Comparison of ENCODE assay signal across 26 cellular contexts in the genomic region with DNA sequence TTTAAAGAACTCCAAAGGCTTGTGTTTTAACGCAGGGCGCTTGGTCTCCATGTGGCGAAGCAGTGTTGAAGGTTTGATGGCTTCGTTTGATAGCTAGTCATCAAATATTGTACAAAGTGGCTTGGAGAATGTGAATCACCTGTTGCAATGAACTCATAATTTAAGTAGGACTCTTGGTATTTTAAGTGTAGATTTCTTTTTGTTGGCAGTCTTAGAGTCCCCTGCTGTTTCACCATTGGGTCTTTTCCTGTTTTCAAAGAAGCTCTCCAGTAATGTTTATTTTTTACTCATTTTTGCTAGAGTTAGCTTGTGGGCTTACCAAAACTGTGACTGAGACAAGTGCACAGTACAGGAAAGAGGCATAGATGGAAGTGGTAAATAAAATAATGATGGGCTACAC. TPM values are rescaled to one million over a fixed set of nuclear protein-coding genes. Genes with fewer than 3 reads are reported as not detected.
"Had no signal": no experiment of that assay in that cellular context is flagged by ENCODE, and none has a peak within 500 bp of the region (broad histone marks: within the 10 kb centered on the region; RNA-seq: fewer than 3 reads in every experiment).

No MANE protein-coding gene starts in this region.

- H3K27me3 Mint-ChIP-seq: natural killer cell treated with Interleukin-12 subunit alpha and Interleukin-12 subunit beta and Interleukin-15 and Interleukin-18, amount 100 ng/mL, for 72 hours had no signal

- H3K9me3 Mint-ChIP-seq: T-helper 1 cell treated with Interleukin-12 subunit alpha and Interleukin-12 subunit beta and Interleukin-4 antibody, amounts not matched to agents 30 μg/mL and 1 μg/mL, for 36 hours had no signal

- H3K27me3 ChIP-seq: brain microvascular endothelial cell, esophagus squamous epithelium, right atrium auricular region, uterus had no signal

- H3K4me3 ChIP-seq: esophagus squamous epithelium, left ventricle myocardium inferior, lung, right atrium auricular region, thoracic aorta, uterus had no signal

- DNase-seq: activated CD4-positive, alpha-beta T cell treated with anti-CD3 and anti-CD28 coated beads for 4 hours; activated CD4-positive, alpha-beta T cell treated with anti-CD3 and anti-CD28 coated beads, Interleukin-2, amount 50 U/mL, for 4 hours; activated effector memory CD4-positive, alpha-beta T cell treated with Interleukin-2 at 50 U/mL for 16 hours; activated naive CD4-positive, alpha-beta T cell treated with Interleukin-2 at 50 U/mL for 16 hours; activated T-cell treated with anti-CD3 and anti-CD28 coated beads for 4 hours; activated T-cell treated with anti-CD3 and anti-CD28 coated beads, Interleukin-2, amount 50 U/mL, for 72 hours; anterior cingulate cortex; brain microvascular endothelial cell; central memory CD4-positive, alpha-beta T cell; effector CD4-positive, alpha-beta T cell; esophagus squamous epithelium; foreskin melanocyte; left ventricle myocardium inferior; mesendoderm; stimulated activated CD4-positive, alpha-beta T cell treated with anti-CD3 and anti-CD28 coated beads, Interleukin-12 subunit alpha, Interleukin-12 subunit beta, amount 100 ng/mL, for 4 hours; stimulated activated CD4-positive, alpha-beta T cell treated with anti-CD3 and anti-CD28 coated beads, Interleukin-4, amount 100 ng/mL, for 1 hour; T-helper 9 cell; uterus had no signal

- H3K27ac ChIP-seq: brain microvascular endothelial cell, left ventricle myocardium inferior, right atrium auricular region, thoracic aorta, uterus, VCaP had no signal

- ATAC-seq: activated T-cell treated with anti-CD3 and anti-CD28 coated beads, Interleukin-2, amount 50 U/mL, for 72 hours; natural killer cell treated with Interleukin-12 subunit alpha and Interleukin-12 subunit beta and Interleukin-15 and Interleukin-18, amount 100 ng/mL, for 72 hours had no signal

- H3K4me3 Mint-ChIP-seq: activated naive CD8-positive, alpha-beta T cell; activated T-cell treated with anti-CD3 and anti-CD28 coated beads, Interleukin-2, amount 50 U/mL, for 72 hours; natural killer cell treated with Interleukin-12 subunit alpha and Interleukin-12 subunit beta and Interleukin-15 and Interleukin-18, amount 100 ng/mL, for 72 hours; stimulated activated naive CD8-positive, alpha-beta T cell treated with anti-CD3 and anti-CD28 coated beads, Interleukin-15, Interleukin-2, amounts not matched to agents 100 ng/mL and 50 ng/mL, for 24 hours; T-helper 1 cell treated with Interleukin-12 subunit alpha and Interleukin-12 subunit beta and Interleukin-4 antibody, amounts not matched to agents 30 μg/mL and 1 μg/mL, for 36 hours had no signal

- H3K9me3 ChIP-seq: esophagus squamous epithelium, left ventricle myocardium inferior, right atrium auricular region, thoracic aorta, uterus had no signal

- H3K36me3 ChIP-seq: brain microvascular endothelial cell, esophagus squamous epithelium, left ventricle myocardium inferior, right atrium auricular region, thoracic aorta, uterus had no signal

- H3K4me1 ChIP-seq: uterus had no signal

- H3K27ac Mint-ChIP-seq: activated naive CD8-positive, alpha-beta T cell; activated T-cell treated with anti-CD3 and anti-CD28 coated beads, Interleukin-2, amount 50 U/mL, for 72 hours; natural killer cell treated with Interleukin-12 subunit alpha and Interleukin-12 subunit beta and Interleukin-15 and Interleukin-18, amount 100 ng/mL, for 72 hours; stimulated activated naive CD8-positive, alpha-beta T cell treated with anti-CD3 and anti-CD28 coated beads, Interleukin-15, Interleukin-2, amounts not matched to agents 100 ng/mL and 50 ng/mL, for 24 hours; T-helper 1 cell treated with Interleukin-12 subunit alpha and Interleukin-12 subunit beta and Interleukin-4 antibody, amounts not matched to agents 30 μg/mL and 1 μg/mL, for 36 hours had no signal

- H3K36me3 Mint-ChIP-seq: activated naive CD8-positive, alpha-beta T cell; natural killer cell treated with Interleukin-12 subunit alpha and Interleukin-12 subunit beta and Interleukin-15 and Interleukin-18, amount 100 ng/mL, for 72 hours had no signal

RNA-seq across cellular contexts. Expression of gene RASAL2, which starts 26.2 kb away (rescaled TPM):
- total RNA-seq: natural killer cell treated with Interleukin-12 subunit alpha and Interleukin-12 subunit beta and Interleukin-15 and Interleukin-18, amount 100 ng/mL, for 72 hours had no signal
